ENCODE assay signal across 9 cellular contexts in genomic region chr20:53693265-53693871, GRCh38.
DNase-seq lines count a peak whose midpoint lies in the region; TF ChIP-seq lines count a peak whose summit lies in the region.
"Had no signal": no experiment of that assay in that cellular context is flagged by ENCODE, and none has a peak within 500 bp of the region (broad histone marks: within the 10 kb centered on the region; RNA-seq: fewer than 3 reads in every experiment).

No MANE protein-coding gene starts in this region.

- no peak for TF ChIP-seq CTCF in left ventricle myocardium inferior (IDR thresholded peaks at IDR 0.05; ENCODE audit: borderline replicate concordance)

- CTCF ChIA-PET in activated naive CD4-positive, alpha-beta T cell treated with anti-CD3 and anti-CD28 coated beads, Interleukin-2, amount 10 ng/mL, durations not matched to agents 7 days and 5 days (lab: Charles Lee): interaction anchor here (1.2 to 1.6 kb wide), 2 partner anchors 14 to 114 kb away, joined by 3 read pairs; no protein-coding TSS in a partner anchor

- H3K9me3 ChIP-seq in KOPT-K1 (ENCODE audit: insufficient read depth, low read length, poor library complexity, severe bottlenecking): no peaks in the 10 kb centered on the region
- H3K9me3 ChIP-seq in thymus (ENCODE audit: control insufficient read depth): no peaks in the 10 kb centered on the region
- H3K9me3 ChIP-seq in left ventricle myocardium inferior (replicated peaks): no peaks in the 10 kb centered on the region

- H3K27me3 Mint-ChIP-seq in activated naive CD4-positive, alpha-beta T cell treated with anti-CD3 and anti-CD28 coated beads, Interleukin-2, amount 10 ng/mL, durations not matched to agents 7 days and 5 days: no peaks in the 10 kb centered on the region
- H3K27me3 Mint-ChIP-seq in dendritic cell treated with granulocyte-macrophage colony-stimulating factor and Interleukin-4, amounts not matched to agents 40 ng/mL and 50 ng/mL, for 4 days: no peaks in the 10 kb centered on the region

- no peaks in the 10 kb centered on the region for H3K27me3 ChIP-seq in thymus (ENCODE audit: control insufficient read depth, insufficient read depth)
- H3K27me3 ChIP-seq in left ventricle myocardium inferior (ENCODE audit: low read depth): no peaks in the 10 kb centered on the region

- intact Hi-C loops in dendritic cell treated with granulocyte-macrophage colony-stimulating factor and Interleukin-4, amounts not matched to agents 40 ng/mL and 50 ng/mL, for 4 days (cut with micrococcal nuclease): no loop called here
- intact Hi-C loops in left ventricle myocardium inferior (cut with micrococcal nuclease): no loop called here

- no peak for DNase-seq in activated naive CD4-positive, alpha-beta T cell treated with anti-CD3 and anti-CD28 coated beads, Interleukin-2, amount 10 ng/mL, durations not matched to agents 7 days and 5 days
- DNase-seq in activated naive CD4-positive, alpha-beta T cell treated with anti-CD3 and anti-CD28 coated beads, Interleukin-2, amount 50 U/mL, for 16 hours: no peak
- DNase-seq in superior temporal gyrus (ENCODE audit: extremely low spot score) (no peak), KG1 (lab: John Stamatoyannopoulos, UW) (no peak), left ventricle myocardium inferior (no peak)
- DNase-seq: NCI-H2171 had no signal

- peak overlapping the region; percentile 62 for H3K27ac ChIP-seq in KOPT-K1 (ENCODE audit: low read depth, low read length, poor library complexity, severe bottlenecking)
- H3K27ac ChIP-seq in thymus (ENCODE audit: low read depth): no peak overlapping the region
- no peak overlapping the region for H3K27ac ChIP-seq in left ventricle myocardium inferior (replicated peaks)

- peak overlapping the region; percentile 90 for H3K27ac Mint-ChIP-seq in activated naive CD4-positive, alpha-beta T cell treated with anti-CD3 and anti-CD28 coated beads, Interleukin-2, amount 10 ng/mL, durations not matched to agents 7 days and 5 days
- H3K27ac Mint-ChIP-seq in dendritic cell treated with granulocyte-macrophage colony-stimulating factor and Interleukin-4, amounts not matched to agents 40 ng/mL and 50 ng/mL, for 4 days: peak overlapping the region; percentile 39

- H3K36me3 ChIP-seq in KOPT-K1 (ENCODE audit: insufficient read depth, low read length) (no peaks in the 10 kb centered on the region), thymus (ENCODE audit: control insufficient read depth, insufficient read depth) (no peaks in the 10 kb centered on the region), left ventricle myocardium inferior (no peaks in the 10 kb centered on the region)

- H3K4me1 Mint-ChIP-seq in activated naive CD4-positive, alpha-beta T cell treated with anti-CD3 and anti-CD28 coated beads, Interleukin-2, amount 10 ng/mL, durations not matched to agents 7 days and 5 days: peaks cover 50% of the 10 kb centered on the region
- H3K4me1 Mint-ChIP-seq in dendritic cell treated with granulocyte-macrophage colony-stimulating factor and Interleukin-4, amounts not matched to agents 40 ng/mL and 50 ng/mL, for 4 days (ENCODE audit: low read depth): peaks cover 47% of the 10 kb centered on the region

- peak overlapping the region; percentile 1 for H3K4me3 Mint-ChIP-seq in activated naive CD4-positive, alpha-beta T cell treated with anti-CD3 and anti-CD28 coated beads, Interleukin-2, amount 10 ng/mL, durations not matched to agents 7 days and 5 days
- peak overlapping the region; percentile 4 for H3K4me3 Mint-ChIP-seq in dendritic cell treated with granulocyte-macrophage colony-stimulating factor and Interleukin-4, amounts not matched to agents 40 ng/mL and 50 ng/mL, for 4 days

- peak overlapping the region; percentile 19 for H3K4me3 ChIP-seq in thymus (ENCODE audit: low read length)
- no peak overlapping the region for H3K4me3 ChIP-seq in left ventricle myocardium inferior

- WGBS in thymus: 52% methylated on average over 17 of the region's 17 CpGs

- H3K9me3 Mint-ChIP-seq in activated naive CD4-positive, alpha-beta T cell treated with anti-CD3 and anti-CD28 coated beads, Interleukin-2, amount 10 ng/mL, durations not matched to agents 7 days and 5 days: no peaks in the 10 kb centered on the region
- no peaks in the 10 kb centered on the region for H3K9me3 Mint-ChIP-seq in dendritic cell treated with granulocyte-macrophage colony-stimulating factor and Interleukin-4, amounts not matched to agents 40 ng/mL and 50 ng/mL, for 4 days

- no peaks in the 10 kb centered on the region for H3K36me3 Mint-ChIP-seq in activated naive CD4-positive, alpha-beta T cell treated with anti-CD3 and anti-CD28 coated beads, Interleukin-2, amount 10 ng/mL, durations not matched to agents 7 days and 5 days
- H3K36me3 Mint-ChIP-seq in dendritic cell treated with granulocyte-macrophage colony-stimulating factor and Interleukin-4, amounts not matched to agents 40 ng/mL and 50 ng/mL, for 4 days (ENCODE audit: low read depth): no peaks in the 10 kb centered on the region

- H3K4me1 ChIP-seq in thymus (ENCODE audit: control insufficient read depth, insufficient read depth, low read length): peaks cover 3% of the 10 kb centered on the region
- no peaks in the 10 kb centered on the region for H3K4me1 ChIP-seq in left ventricle myocardium inferior
